In the genomic region with DNA sequence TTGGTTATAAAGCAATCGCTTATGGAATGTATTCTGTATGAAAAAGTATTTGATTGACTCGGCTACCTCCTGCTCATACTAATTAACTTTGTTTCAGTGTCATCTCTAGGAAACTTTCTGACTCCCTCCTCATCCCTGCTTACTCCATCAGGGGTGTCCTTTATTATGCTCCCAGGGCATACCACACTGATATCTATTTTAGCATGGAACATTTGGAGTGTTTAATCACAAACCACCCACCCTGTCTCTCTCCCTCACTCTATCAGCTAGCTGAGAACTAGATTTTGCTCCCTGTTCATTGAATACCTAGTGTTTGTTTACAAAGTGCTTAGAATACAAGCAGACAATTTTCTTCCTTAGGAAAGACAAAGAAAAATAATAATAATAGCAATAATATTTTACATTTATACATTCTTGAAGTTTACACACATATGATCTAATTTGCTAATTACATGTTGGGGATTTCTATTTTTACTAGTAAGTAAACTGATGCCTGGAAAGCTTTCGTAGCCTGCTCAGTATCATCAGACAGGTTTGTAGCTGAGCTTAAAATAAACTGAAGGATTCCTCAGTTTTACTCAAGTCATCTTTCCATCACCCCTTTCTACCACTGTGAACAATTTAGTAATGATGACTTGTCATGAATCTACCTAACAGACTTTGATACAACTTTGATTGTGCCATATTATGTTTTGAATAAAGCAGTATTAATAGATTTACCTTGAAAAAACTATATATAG, we compare ENCODE assay signal across 25 cellular contexts.
DNase-seq lines count a peak whose midpoint lies in the region; ATAC-seq and TF ChIP-seq lines count a peak whose summit lies in the region.
"Had no signal": no experiment of that assay in that cellular context is flagged by ENCODE, and none has a peak within 500 bp of the region (broad histone marks: within the 10 kb centered on the region; RNA-seq: fewer than 3 reads in every experiment).

No MANE protein-coding gene starts in this region.

- no peak for TF ChIP-seq POLR2A in heart left ventricle (IDR thresholded peaks at IDR 0.05)

- H3K27me3 ChIP-seq in heart left ventricle: no peaks in the 10 kb centered on the region
- H3K27me3 ChIP-seq in heart right ventricle: no peaks in the 10 kb centered on the region
- H3K27me3 ChIP-seq: BE2C, BLaER1 had no signal

- no TSS peak for BruUV-seq in MCF 10A (replicated peaks; lab: Mats Ljungman, UMichigan)

- intact Hi-C loops in Right ventricle myocardium inferior (cut with DNase I) (no loop called here), cardiac septum (cut with DNase I) (loop anchor here (2.0 kb wide), 1 partner anchor 249 kb away; no protein-coding TSS in a partner anchor), heart left ventricle (cut with DNase I) (loop anchor here in 5 of 10 donors (2.0 to 10.0 kb wide), 3 partner anchors 155 to 249 kb away; no protein-coding TSS in a partner anchor), heart right ventricle (cut with DNase I) (no loop called here), left ventricle myocardium superior (cut with micrococcal nuclease) (no loop called here), MCF 10A (cut with micrococcal nuclease) (no loop called here)

- H3K4me1 ChIP-seq in heart left ventricle (peaks cover 0 to 16% (median 0%) of the 10 kb centered on the region in 12 donors), heart right ventricle (peaks cover 0 to 11% (median 0%) of the 10 kb centered on the region in 9 donors)
- H3K4me1 ChIP-seq: BE2C, BLaER1 had no signal

- DNase-seq in Right ventricle myocardium inferior (ENCODE audit: missing footprints) (no peak), cardiac septum (ENCODE audit: low spot score) (no peak), heart left ventricle (no peak), heart right ventricle (no peak), left ventricle myocardium superior (no peak), MCF 10A (ENCODE audit: unreplicated experiment) (no peak), glomerular visceral epithelial cell (ENCODE audit: extremely low spot score) (no peak)
- DNase-seq: 8988T; ACHN; BE2C; C1 segment of cervical spinal cord; CD4-positive, alpha-beta memory T cell; CD4-positive, CD25-positive, alpha-beta regulatory T cell; CD8-positive, alpha-beta memory T cell; COR-L47; DMS 273 treated with DMSO at 0.1 percent for 48 hours; DMS153; DMS53; DMS79; DND-41; EL; GDM1 had no signal

- no peak overlapping the region for H3K4me3 Mint-ChIP-seq in MCF 10A (ENCODE audit: unreplicated experiment)
- H3K4me3 Mint-ChIP-seq: CD14-positive monocyte; CD4-positive, alpha-beta memory T cell; CD4-positive, CD25-positive, alpha-beta regulatory T cell; CD8-positive, alpha-beta memory T cell had no signal

- H3K36me3 ChIP-seq in heart left ventricle: no peaks in the 10 kb centered on the region
- H3K36me3 ChIP-seq in heart right ventricle: no peaks in the 10 kb centered on the region
- H3K36me3 ChIP-seq: BE2C, BLaER1 had no signal

- no peak overlapping the region for H3K4me3 ChIP-seq in heart left ventricle
- no peak overlapping the region for H3K4me3 ChIP-seq in heart right ventricle
- H3K4me3 ChIP-seq: BLaER1, GM12878 had no signal

- CTCF ChIA-PET in MCF 10A (lab: Yijun Ruan, JAX): no interaction called here

- 27 to 75% (median 34%) methylated on average over 3 of the region's 3 CpGs for WGBS in heart left ventricle, 4 donors
- 32 to 43% methylated on average over 3 of the region's 3 CpGs for WGBS in heart right ventricle, 2 donors

- no peaks in the 10 kb centered on the region for H3K4me1 Mint-ChIP-seq in MCF 10A (ENCODE audit: insufficient read depth, unreplicated experiment)
- H3K4me1 Mint-ChIP-seq: CD14-positive monocyte; CD4-positive, alpha-beta memory T cell; CD4-positive, CD25-positive, alpha-beta regulatory T cell; CD8-positive, alpha-beta memory T cell had no signal

- no peaks in the 10 kb centered on the region for H3K36me3 Mint-ChIP-seq in MCF 10A (ENCODE audit: insufficient read depth, unreplicated experiment)
- H3K36me3 Mint-ChIP-seq: CD14-positive monocyte; CD4-positive, alpha-beta memory T cell; CD4-positive, CD25-positive, alpha-beta regulatory T cell; CD8-positive, alpha-beta memory T cell had no signal

- no peaks in the 10 kb centered on the region for H3K9me3 Mint-ChIP-seq in MCF 10A (ENCODE audit: unreplicated experiment)

- no peaks in the 10 kb centered on the region for H3K9me3 ChIP-seq in heart left ventricle
- H3K9me3 ChIP-seq in heart right ventricle: no peaks in the 10 kb centered on the region
- H3K9me3 ChIP-seq: BE2C, BLaER1 had no signal

- no peak overlapping the region for H3K27ac Mint-ChIP-seq in MCF 10A (ENCODE audit: low read depth, unreplicated experiment)
- H3K27ac Mint-ChIP-seq: CD14-positive monocyte; CD4-positive, alpha-beta memory T cell; CD4-positive, CD25-positive, alpha-beta regulatory T cell; CD8-positive, alpha-beta memory T cell had no signal

- no peaks in the 10 kb centered on the region for H3K27me3 Mint-ChIP-seq in MCF 10A (ENCODE audit: insufficient read depth, unreplicated experiment)
- H3K27me3 Mint-ChIP-seq: CD4-positive, alpha-beta memory T cell; CD4-positive, CD25-positive, alpha-beta regulatory T cell; CD8-positive, alpha-beta memory T cell had no signal

- ATAC-seq in Right ventricle myocardium inferior: peak; percentile 83
- peak; percentile 59 to 98 (median 90) for ATAC-seq in heart left ventricle
- peak in 6 of 8 donors; percentile 40 to 99 (median 90) for ATAC-seq in heart right ventricle
- ATAC-seq in left ventricle myocardium superior: peak; percentile 97
- ATAC-seq: GM12878 had no signal

- POLR2A ChIA-PET in MCF 10A (lab: Yijun Ruan, JAX): no interaction called here

- TF ChIP-seq CTCF in heart left ventricle (IDR thresholded peaks at IDR 0.05) (no peak), heart right ventricle (IDR thresholded peaks at IDR 0.05) (no peak), MCF 10A (IDR thresholded peaks at IDR 0.05; ENCODE audit: unreplicated experiment) (no peak)

- H3K27ac ChIP-seq in heart left ventricle: peak overlapping the region in 7 of 12 donors; percentile 8 to 66 (median 41)
- peak overlapping the region in 3 of 10 donors; percentile 22 to 50 (median 40) for H3K27ac ChIP-seq in heart right ventricle
- H3K27ac ChIP-seq: BLaER1 had no signal
